17 cellular contexts compared by ENCODE assay signal in the genomic region with DNA sequence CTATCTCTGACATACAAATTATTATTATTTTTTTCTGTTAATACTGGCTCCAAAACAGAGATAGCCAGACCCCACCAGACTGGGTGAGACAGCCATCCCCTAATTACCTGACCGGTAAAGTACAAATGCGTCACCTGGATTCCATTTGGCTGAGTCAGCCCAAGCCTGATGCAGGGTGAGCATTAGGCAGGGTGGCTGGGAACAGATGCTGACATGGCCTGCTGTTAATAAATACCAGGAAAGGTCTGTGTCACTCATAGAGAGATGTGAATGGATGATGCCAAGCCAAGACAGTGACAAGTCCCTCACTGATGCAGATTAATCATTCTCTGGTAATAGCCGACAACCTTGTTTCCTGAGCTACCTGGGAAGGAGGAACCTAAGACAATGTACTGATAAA.
DNase-seq lines count a peak whose midpoint lies in the region; ATAC-seq and TF ChIP-seq lines count a peak whose summit lies in the region.
"Had no signal": no experiment of that assay in that cellular context is flagged by ENCODE, and none has a peak within 500 bp of the region (broad histone marks: within the 10 kb centered on the region; RNA-seq: fewer than 3 reads in every experiment).

No MANE protein-coding gene starts in this region.

- no peak overlapping the region for H3K4me3 Mint-ChIP-seq in nephron
- H3K4me3 Mint-ChIP-seq: naive B cell had no signal

- peaks cover 9% of the 10 kb centered on the region for H3K4me1 Mint-ChIP-seq in nephron

- H3K36me3 Mint-ChIP-seq in nephron (ENCODE audit: low read depth): no peaks in the 10 kb centered on the region
- H3K36me3 Mint-ChIP-seq: naive B cell had no signal

- no peaks in the 10 kb centered on the region for H3K27me3 Mint-ChIP-seq in nephron (ENCODE audit: low read depth)

- DNase-seq in ELF-1 (ENCODE audit: low read depth, low spot score): peak; percentile 74
- peak; percentile 76 for DNase-seq in NCI-H69 (lab: John Stamatoyannopoulos, UW)
- peak; percentile 99 for DNase-seq in foreskin keratinocyte
- DNase-seq in NAMALWA (ENCODE audit: low spot score): no peak
- DNase-seq in AG08396 (ENCODE audit: low spot score): no peak
- no peak for DNase-seq in NCI-H2029 (lab: John Stamatoyannopoulos, UW)
- no peak for DNase-seq in OCI-M1 (lab: John Stamatoyannopoulos, UW)
- DNase-seq: activated gamma-delta T cell; dorsolateral prefrontal cortex; naive B cell; NCI-H146; NCI-H526 treated with DMSO at 0.1 percent for 48 hours; stimulated activated CD4-positive, alpha-beta T cell treated with anti-CD3 and anti-CD28 coated beads, Interleukin-1b, Interleukin-23, amount 100 ng/mL, for 48 hours had no signal

- H3K4me1 ChIP-seq in foreskin keratinocyte: peaks cover 20% of the 10 kb centered on the region
- H3K4me1 ChIP-seq: tibial nerve had no signal

- H3K27ac ChIP-seq in foreskin keratinocyte: peak overlapping the region; percentile 55
- H3K27ac ChIP-seq: BLaER1 treated with 17β-estradiol and CSF1 and Interleukin-3, amounts not matched to agents 10 nM and 100 nM; dorsolateral prefrontal cortex; tibial nerve had no signal

- peak; percentile 99 for ATAC-seq in foreskin keratinocyte
- ATAC-seq: K562 had no signal

- peaks cover 8% of the 10 kb centered on the region for H3K9me3 Mint-ChIP-seq in nephron

- H3K27ac Mint-ChIP-seq in nephron: peak overlapping the region; percentile 35 to 83 (median 73)
- H3K27ac Mint-ChIP-seq: naive B cell had no signal

- H3K27me3 ChIP-seq in foreskin keratinocyte: no peaks in the 10 kb centered on the region
- H3K27me3 ChIP-seq: BLaER1 treated with 17β-estradiol and CSF1 and Interleukin-3, amounts not matched to agents 10 nM and 100 nM; dorsolateral prefrontal cortex; tibial nerve had no signal

- TF ChIP-seq CTCF in foreskin keratinocyte (conservative IDR thresholded peaks at IDR 0.05) (no peak), nephron (IDR thresholded peaks at IDR 0.05; ENCODE audit: unreplicated experiment in 3 of 3) (no peak)

Comparison
In these comparisons a context has a peak if more than half of its experiments do, and no peak if none do; other contexts are left out.
1. DNase-seq: peak in ELF-1 (single experiment), NCI-H69 (single experiment) and foreskin keratinocyte (2 of 2); none in NAMALWA (single experiment), AG08396 (single experiment), NCI-H2029 (single experiment) and OCI-M1 (single experiment).